ENCODE assay signal across 11 cellular contexts in genomic region chr9:110555971-110556370, GRCh38. TPM values are rescaled to one million over a fixed set of nuclear protein-coding genes. Genes with fewer than 3 reads are reported as not detected.
A peak's percentile ranks its signal among the peaks of the same experiment; 100 is the strongest.
DNase-seq lines count a peak whose midpoint lies in the region; ATAC-seq, FAIRE-seq and TF ChIP-seq lines count a peak whose summit lies in the region.
"Had no signal": no experiment of that assay in that cellular context is flagged by ENCODE, and none has a peak within 500 bp of the region (broad histone marks: within the 10 kb centered on the region; RNA-seq: fewer than 3 reads in every experiment).

No MANE protein-coding gene starts in this region.

- H3K4me1 ChIP-seq in right atrium auricular region (peaks cover 0 to 6% of the 10 kb centered on the region in 2 donors), sigmoid colon (peaks cover 0 to 23% (median 7%) of the 10 kb centered on the region in 4 donors)

- BruUV-seq in MCF 10A (replicated peaks; lab: Mats Ljungman, UMichigan), result no TSS peak

- H3K9me3 ChIP-seq in right atrium auricular region (peaks cover 0 to 8% of the 10 kb centered on the region in 2 donors), sigmoid colon (no peaks in the 10 kb centered on the region)

- peak; percentile 18 for DNase-seq in G401 (ENCODE audit: low spot score)
- peak; percentile 82 for DNase-seq in MCF 10A (ENCODE audit: unreplicated experiment)
- DNase-seq in right atrium auricular region (ENCODE audit: low spot score), result peak; percentile 84
- peak; percentile 89 for DNase-seq in sigmoid colon
- DNase-seq in NCI-H446 (lab: John Stamatoyannopoulos, UW), result no peak
- no peak for DNase-seq in GM12891 (ENCODE audit: insufficient read length, low spot score)
- DNase-seq: activated CD8-positive, alpha-beta memory T cell treated with anti-CD3 and anti-CD28 coated beads, Interleukin-2, amount 50 U/mL, for 4 hours; NCI-H748 treated with DMSO at 0.1 percent for 48 hours had no signal

- H3K27me3 Mint-ChIP-seq in MCF 10A (ENCODE audit: insufficient read depth, unreplicated experiment), result no peaks in the 10 kb centered on the region

- H3K4me3 ChIP-seq in right atrium auricular region (no peak overlapping the region), sigmoid colon (no peak overlapping the region)

- POLR2A ChIA-PET in MCF 10A (lab: Yijun Ruan, JAX), result interaction anchor here (0.6 to 3.1 kb wide), 13 partner anchors 8 to 881 kb away, joined by 3 to 26 read pairs (median 7); partner anchors contain the start of gene SVEP1

- H3K4me3 Mint-ChIP-seq in MCF 10A (ENCODE audit: unreplicated experiment), result peak overlapping the region; percentile 19
- H3K4me3 Mint-ChIP-seq: T-helper 1 cell treated with Interleukin-12 subunit alpha and Interleukin-12 subunit beta and Interleukin-4 antibody, amounts not matched to agents 30 μg/mL and 1 μg/mL, for 36 hours had no signal

- TF ChIP-seq POLR2A in sigmoid colon (IDR thresholded peaks at IDR 0.05) (no peak), GM12891 (IDR thresholded peaks at IDR 0.05; ENCODE audit: low read depth, low read length) (no peak)

- H3K27ac ChIP-seq in right atrium auricular region (peak overlapping the region; percentile 51 to 61), sigmoid colon (peak overlapping the region in 3 of 4 donors; percentile 60 to 69 (median 67))

- no peaks in the 10 kb centered on the region for H3K36me3 Mint-ChIP-seq in MCF 10A (ENCODE audit: insufficient read depth, unreplicated experiment)

- H3K36me3 ChIP-seq in right atrium auricular region, result no peaks in the 10 kb centered on the region
- H3K36me3 ChIP-seq in sigmoid colon, result no peaks in the 10 kb centered on the region

- in situ Hi-C loops in G401 (cut with HindIII; ENCODE audit: low sequenced_read_pairs), result no loop called here

- CTCF ChIA-PET in MCF 10A (lab: Yijun Ruan, JAX), result interaction anchor here (1.0 to 1.1 kb wide), 3 partner anchors 18 to 124 kb away, joined by 3 to 4 read pairs (median 3); partner anchors contain the start of gene SVEP1

- H3K27me3 ChIP-seq in right atrium auricular region (no peaks in the 10 kb centered on the region), sigmoid colon (no peaks in the 10 kb centered on the region)

- H3K27ac Mint-ChIP-seq in MCF 10A (ENCODE audit: low read depth, unreplicated experiment), result peak overlapping the region; percentile 59
- H3K27ac Mint-ChIP-seq: T-helper 1 cell treated with Interleukin-12 subunit alpha and Interleukin-12 subunit beta and Interleukin-4 antibody, amounts not matched to agents 30 μg/mL and 1 μg/mL, for 36 hours had no signal

- 47 to 54% methylated on average over 3 of the region's 3 CpGs for WGBS in sigmoid colon, 2 donors

- ATAC-seq in GM21576 (IDR thresholded peaks at IDR 0.05; ENCODE audit: unreplicated experiment) (no peak), GM18870 (IDR thresholded peaks at IDR 0.05; ENCODE audit: unreplicated experiment) (no peak)

- FAIRE-seq in GM12891 (lab: Jason Lieb, UNC), result no peak

- peak in 2 of 4 donors; percentile 21 to 61 for TF ChIP-seq EP300 in sigmoid colon (IDR thresholded peaks at IDR 0.05)

- TF ChIP-seq CTCF in MCF 10A (IDR thresholded peaks at IDR 0.05; ENCODE audit: unreplicated experiment), result no peak
- TF ChIP-seq CTCF in right atrium auricular region (IDR thresholded peaks at IDR 0.05), result no peak
- no peak for TF ChIP-seq CTCF in sigmoid colon (IDR thresholded peaks at IDR 0.05)

- H3K9me3 Mint-ChIP-seq in MCF 10A (ENCODE audit: unreplicated experiment), result peaks cover 5% of the 10 kb centered on the region
- H3K9me3 Mint-ChIP-seq: T-helper 1 cell treated with Interleukin-12 subunit alpha and Interleukin-12 subunit beta and Interleukin-4 antibody, amounts not matched to agents 30 μg/mL and 1 μg/mL, for 36 hours had no signal

- intact Hi-C loops in MCF 10A (cut with micrococcal nuclease) (no loop called here), sigmoid colon (cut with DNase I) (no loop called here)

- peaks cover 32% of the 10 kb centered on the region for H3K4me1 Mint-ChIP-seq in MCF 10A (ENCODE audit: insufficient read depth, unreplicated experiment)

TF ChIP-seq in GM12891, 5 proteins besides CTCF, POLR2A, EP300 and RAD21:
- TF ChIP-seq PAX5 (IDR thresholded peaks at IDR 0.05; ENCODE audit: insufficient read depth, low read length, severe bottlenecking) (no peak), TAF1 (IDR thresholded peaks at IDR 0.05; ENCODE audit: low read depth, low read length) (no peak), POU2F2 (IDR thresholded peaks at IDR 0.05; ENCODE audit: low read depth, low read length) (no peak), SPI1 (IDR thresholded peaks at IDR 0.05; ENCODE audit: low read depth, low read length) (no peak), POLR2AphosphoS5 (IDR thresholded peaks at IDR 0.05; ENCODE audit: low read depth, low read length) (no peak)

RNA-seq across cellular contexts. Expression of gene SVEP1, which starts 23.6 kb away (rescaled TPM):
- not detected in 2 replicates for total RNA-seq in G401 (2014; rRNA removed; shearing (Covaris generic))
- 9.9 and 21.9 TPM in 2 replicates for total RNA-seq in MCF 10A (2022)
- 10 to 100 TPM; 12.7 to 20.0 TPM for total RNA-seq in right atrium auricular region
- total RNA-seq in sigmoid colon, result 10 to 100 TPM; 24.3 to 77.5 (median 52.4) TPM
- polyA plus RNA-seq in sigmoid colon, result 1 to 10 TPM in 2 of 3 donors, under 1 TPM in 1; 0.23 to 2.9 (median 2.4) TPM
- 0.01 TPM for polyA plus RNA-seq in GM12891 (2012; ENCODE audit: low read depth, missing spikeins)

Comparison
In these comparisons a context has a peak if more than half of its experiments do, and no peak if none do; other contexts are left out.
1. DNase-seq: peak in G401 (single experiment), MCF 10A (single experiment), right atrium auricular region (single experiment) and sigmoid colon (single experiment); none in NCI-H446 (0 of 2) and GM12891 (single experiment).
2. RNA of gene SVEP1, which starts 23.6 kb away (total RNA-seq): 24.3 to 77.5 TPM in sigmoid colon, 9.9 to 21.9 TPM in MCF 10A and 12.7 to 20.0 TPM in right atrium auricular region; not detected in G401; every median in the first group is over 10 times any median in the second.